9 cellular contexts compared by ENCODE assay signal in the genomic region with DNA sequence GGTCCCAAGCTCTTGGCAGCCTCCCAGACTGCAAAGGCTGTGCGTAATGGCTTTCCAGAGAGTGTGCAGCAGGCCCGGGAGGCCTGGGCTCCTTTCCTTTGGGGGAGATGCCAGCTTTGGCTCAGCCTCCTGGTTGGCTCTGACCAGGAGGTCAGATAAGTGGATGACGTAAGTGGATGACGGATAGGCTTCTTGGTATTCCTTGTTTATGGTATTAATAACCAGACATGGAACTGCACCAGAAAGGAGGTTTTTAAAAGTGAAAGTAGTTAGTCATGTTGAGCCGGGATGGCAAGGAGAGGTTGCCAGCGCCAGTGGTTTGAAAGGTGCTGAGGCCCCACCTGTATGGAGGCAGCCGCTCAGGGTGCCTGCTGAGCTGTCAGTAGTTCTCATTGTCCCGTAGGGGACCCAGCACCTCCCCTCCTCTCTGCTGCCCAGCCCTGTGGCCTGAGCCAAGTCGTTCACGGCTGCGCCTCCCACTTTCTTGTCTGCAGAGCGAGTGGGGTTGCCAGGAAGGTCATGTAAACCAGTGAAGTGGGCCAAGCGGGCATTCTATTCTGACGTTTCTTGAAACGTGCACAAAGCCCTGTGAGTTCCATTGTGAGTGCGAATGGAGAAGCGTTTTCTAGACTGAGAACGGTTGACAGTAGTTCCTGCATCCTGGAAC. TPM values are rescaled to one million over a fixed set of nuclear protein-coding genes. Genes with fewer than 3 reads are reported as not detected.
DNase-seq lines count a peak whose midpoint lies in the region; ATAC-seq and TF ChIP-seq lines count a peak whose summit lies in the region.
"Had no signal": no experiment of that assay in that cellular context is flagged by ENCODE, and none has a peak within 500 bp of the region (broad histone marks: within the 10 kb centered on the region; RNA-seq: fewer than 3 reads in every experiment).

No MANE protein-coding gene starts in this region.

- no peak overlapping the region for H3K27ac Mint-ChIP-seq in HFFc6
- no peak overlapping the region for H3K27ac Mint-ChIP-seq in T-helper 17 cell
- H3K27ac Mint-ChIP-seq: activated naive CD8-positive, alpha-beta T cell treated with anti-CD3 and anti-CD28 coated beads, Interleukin-2, amount 10 ng/mL, durations not matched to agents 7 days and 5 days had no signal

- H3K9ac ChIP-seq in skeletal muscle tissue (ENCODE audit: low read depth in 1 of 3, low read length in 3 of 3) = peak overlapping the region; percentile 51 to 80 (median 79)

- peaks cover 1% of the 10 kb centered on the region for H3K27me3 Mint-ChIP-seq in HFFc6 (ENCODE audit: insufficient read depth)
- H3K27me3 Mint-ChIP-seq in T-helper 17 cell = peaks cover 46% of the 10 kb centered on the region

- no peaks in the 10 kb centered on the region; the same call in 1 of the 2 replicates for H3K9me3 Mint-ChIP-seq in HFFc6
- H3K9me3 Mint-ChIP-seq: activated naive CD8-positive, alpha-beta T cell treated with anti-CD3 and anti-CD28 coated beads, Interleukin-2, amount 10 ng/mL, durations not matched to agents 7 days and 5 days had no signal

- peak overlapping the region; percentile 33 for H3K27ac ChIP-seq in skeletal muscle tissue (ENCODE audit: low read depth, low read length)

- no peak for TF ChIP-seq CTCF in HFFc6 (IDR thresholded peaks at IDR 0.05)

- H3K36me3 ChIP-seq in skeletal muscle tissue (ENCODE audit: control insufficient read depth in 3 of 3, insufficient read depth in 3 of 3, low read length in 3 of 3) = no peaks in the 10 kb centered on the region

- DNase-seq in HFFc6 = no peak
- DNase-seq in left cardiac atrium = peak; percentile 89
- DNase-seq in KG1 (lab: John Stamatoyannopoulos, UW) = no peak
- DNase-seq in T-helper 17 cell = no peak
- no peak for DNase-seq in NK-92 treated with Interleukin-12 subunit alpha and Interleukin-12 subunit beta, amount 100 ng/mL, for 24 hours (lab: John Stamatoyannopoulos, UW)
- DNase-seq: activated naive CD8-positive, alpha-beta T cell treated with anti-CD3 and anti-CD28 coated beads, Interleukin-2, amount 10 ng/mL, durations not matched to agents 7 days and 5 days had no signal

- H3K4me1 Mint-ChIP-seq in HFFc6 (ENCODE audit: low read depth) = peaks cover 9% of the 10 kb centered on the region; the same call in 1 of the 2 replicates
- peaks cover 3% of the 10 kb centered on the region for H3K4me1 Mint-ChIP-seq in T-helper 17 cell
- H3K4me1 Mint-ChIP-seq: activated naive CD8-positive, alpha-beta T cell treated with anti-CD3 and anti-CD28 coated beads, Interleukin-2, amount 10 ng/mL, durations not matched to agents 7 days and 5 days had no signal

- peaks cover 3 to 13% (median 5%) of the 10 kb centered on the region in 3 donors for H3K4me1 ChIP-seq in skeletal muscle tissue (ENCODE audit: control insufficient read depth in 3 of 3, insufficient read depth in 3 of 3, low read length in 3 of 3)

- intact Hi-C loops in left cardiac atrium (cut with DNase I) = loop anchor here in 1 of 2 donors (10.0 kb wide), 1 partner anchor 108 kb away; no protein-coding TSS in a partner anchor

- H3K27me3 ChIP-seq in skeletal muscle tissue (ENCODE audit: control insufficient read depth in 3 of 3, insufficient read depth in 3 of 3, low read length in 3 of 3) = no peaks in the 10 kb centered on the region

- H3K4me3 ChIP-seq in skeletal muscle tissue (ENCODE audit: low read length in 3 of 3) = peak overlapping the region; percentile 72 to 83 (median 81)

- H3K36me3 Mint-ChIP-seq in HFFc6 (ENCODE audit: low read depth) (no peaks in the 10 kb centered on the region), T-helper 17 cell (ENCODE audit: low read depth) (no peaks in the 10 kb centered on the region)
- H3K36me3 Mint-ChIP-seq: activated naive CD8-positive, alpha-beta T cell treated with anti-CD3 and anti-CD28 coated beads, Interleukin-2, amount 10 ng/mL, durations not matched to agents 7 days and 5 days had no signal

- peak; percentile 90 for ATAC-seq in SK-N-SH treated with all-trans-retinoic acid at 6 μM for 48 hours
- peak; percentile 93 to 97 for ATAC-seq in left cardiac atrium
- ATAC-seq in HG03439 (IDR thresholded peaks at IDR 0.05; ENCODE audit: unreplicated experiment) = no peak
- no peak for ATAC-seq in T-helper 17 cell

- H3K4me3 Mint-ChIP-seq in HFFc6 = peak overlapping the region; percentile 74
- H3K4me3 Mint-ChIP-seq in T-helper 17 cell = no peak overlapping the region
- H3K4me3 Mint-ChIP-seq: activated naive CD8-positive, alpha-beta T cell treated with anti-CD3 and anti-CD28 coated beads, Interleukin-2, amount 10 ng/mL, durations not matched to agents 7 days and 5 days had no signal

- no peaks in the 10 kb centered on the region for H3K9me3 ChIP-seq in skeletal muscle tissue (ENCODE audit: control insufficient read depth in 3 of 3, low read length in 3 of 3)
- no peaks in the 10 kb centered on the region for H3K9me3 ChIP-seq in T-helper 17 cell (ENCODE audit: control insufficient read depth, low read length, poor library complexity, severe bottlenecking)

TF ChIP-seq in SK-N-SH treated with all-trans-retinoic acid at 6 μM for 48 hours, 23 proteins besides CTCF, POLR2A, EP300 and RAD21 (continues in another document):
- peak; percentile 42; the same call in 1 of the 2 replicates for TF ChIP-seq ZNF565 (CRISPR knock-in tag; conservative IDR thresholded peaks at IDR 0.05; ENCODE audit: low read depth)
- no peak for TF ChIP-seq ESRRG (CRISPR knock-in tag; IDR thresholded peaks at IDR 0.05)
- TF ChIP-seq TOX (CRISPR knock-in tag; IDR thresholded peaks at IDR 0.05; ENCODE audit: borderline replicate concordance) = no peak
- TF ChIP-seq ISL1 (CRISPR knock-in tag; IDR thresholded peaks at IDR 0.05) = peak; percentile 77
- no peak; the same call in 1 of the 2 replicates for TF ChIP-seq ZNF70 (CRISPR knock-in tag; IDR thresholded peaks at IDR 0.05)
- TF ChIP-seq, protein P1, sequence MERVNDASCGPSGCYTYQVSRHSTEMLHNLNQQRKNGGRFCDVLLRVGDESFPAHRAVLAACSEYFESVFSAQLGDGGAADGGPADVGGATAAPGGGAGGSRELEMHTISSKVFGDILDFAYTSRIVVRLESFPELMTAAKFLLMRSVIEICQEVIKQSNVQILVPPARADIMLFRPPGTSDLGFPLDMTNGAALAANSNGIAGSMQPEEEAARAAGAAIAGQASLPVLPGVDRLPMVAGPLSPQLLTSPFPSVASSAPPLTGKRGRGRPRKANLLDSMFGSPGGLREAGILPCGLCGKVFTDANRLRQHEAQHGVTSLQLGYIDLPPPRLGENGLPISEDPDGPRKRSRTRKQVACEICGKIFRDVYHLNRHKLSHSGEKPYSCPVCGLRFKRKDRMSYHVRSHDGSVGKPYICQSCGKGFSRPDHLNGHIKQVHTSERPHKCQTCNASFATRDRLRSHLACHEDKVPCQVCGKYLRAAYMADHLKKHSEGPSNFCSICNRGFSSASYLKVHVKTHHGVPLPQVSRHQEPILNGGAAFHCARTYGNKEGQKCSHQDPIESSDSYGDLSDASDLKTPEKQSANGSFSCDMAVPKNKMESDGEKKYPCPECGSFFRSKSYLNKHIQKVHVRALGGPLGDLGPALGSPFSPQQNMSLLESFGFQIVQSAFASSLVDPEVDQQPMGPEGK (CRISPR knock-in tag; IDR thresholded peaks at IDR 0.05; ENCODE audit: borderline replicate concordance) = no peak
- TF ChIP-seq ARNTL (CRISPR knock-in tag; IDR thresholded peaks at IDR 0.05; ENCODE audit: borderline replicate concordance, low read depth) = no peak
- TF ChIP-seq ZC3H10 (CRISPR knock-in tag; IDR thresholded peaks at IDR 0.05) = no peak
- TF ChIP-seq PPARA (CRISPR knock-in tag; IDR thresholded peaks at IDR 0.05; ENCODE audit: borderline replicate concordance) = no peak
- no peak; the same call in 1 of the 2 replicates for TF ChIP-seq GLIS3 (CRISPR knock-in tag; IDR thresholded peaks at IDR 0.05)
- TF ChIP-seq ZFP30 (CRISPR knock-in tag; IDR thresholded peaks at IDR 0.05) = no peak
- TF ChIP-seq, protein P2, sequence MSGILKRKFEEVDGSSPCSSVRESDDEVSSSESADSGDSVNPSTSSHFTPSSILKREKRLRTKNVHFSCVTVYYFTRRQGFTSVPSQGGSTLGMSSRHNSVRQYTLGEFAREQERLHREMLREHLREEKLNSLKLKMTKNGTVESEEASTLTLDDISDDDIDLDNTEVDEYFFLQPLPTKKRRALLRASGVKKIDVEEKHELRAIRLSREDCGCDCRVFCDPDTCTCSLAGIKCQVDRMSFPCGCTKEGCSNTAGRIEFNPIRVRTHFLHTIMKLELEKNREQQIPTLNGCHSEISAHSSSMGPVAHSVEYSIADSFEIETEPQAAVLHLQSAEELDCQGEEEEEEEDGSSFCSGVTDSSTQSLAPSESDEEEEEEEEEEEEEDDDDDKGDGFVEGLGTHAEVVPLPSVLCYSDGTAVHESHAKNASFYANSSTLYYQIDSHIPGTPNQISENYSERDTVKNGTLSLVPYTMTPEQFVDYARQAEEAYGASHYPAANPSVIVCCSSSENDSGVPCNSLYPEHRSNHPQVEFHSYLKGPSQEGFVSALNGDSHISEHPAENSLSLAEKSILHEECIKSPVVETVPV (CRISPR knock-in tag; IDR thresholded peaks at IDR 0.05) = no peak; the same call in 1 of the 2 replicates
- peak; percentile 19; the same call in 1 of the 2 replicates for TF ChIP-seq SNAI2 (CRISPR knock-in tag; IDR thresholded peaks at IDR 0.05)
- TF ChIP-seq, protein P3, sequence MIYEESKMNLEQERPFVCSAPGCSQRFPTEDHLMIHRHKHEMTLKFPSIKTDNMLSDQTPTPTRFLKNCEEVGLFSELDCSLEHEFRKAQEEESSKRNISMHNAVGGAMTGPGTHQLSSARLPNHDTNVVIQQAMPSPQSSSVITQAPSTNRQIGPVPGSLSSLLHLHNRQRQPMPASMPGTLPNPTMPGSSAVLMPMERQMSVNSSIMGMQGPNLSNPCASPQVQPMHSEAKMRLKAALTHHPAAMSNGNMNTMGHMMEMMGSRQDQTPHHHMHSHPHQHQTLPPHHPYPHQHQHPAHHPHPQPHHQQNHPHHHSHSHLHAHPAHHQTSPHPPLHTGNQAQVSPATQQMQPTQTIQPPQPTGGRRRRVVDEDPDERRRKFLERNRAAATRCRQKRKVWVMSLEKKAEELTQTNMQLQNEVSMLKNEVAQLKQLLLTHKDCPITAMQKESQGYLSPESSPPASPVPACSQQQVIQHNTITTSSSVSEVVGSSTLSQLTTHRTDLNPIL (CRISPR knock-in tag; IDR thresholded peaks at IDR 0.05; ENCODE audit: low read depth) = peak; percentile 88
- TF ChIP-seq TCF4 (CRISPR knock-in tag; IDR thresholded peaks at IDR 0.05; ENCODE audit: borderline replicate concordance) = peak; percentile 86; the same call in 1 of the 2 replicates
- 0 out of 2 replicates have a peak, but pooled peaks have one; percentile 29 for TF ChIP-seq CSDC2 (CRISPR knock-in tag; IDR thresholded peaks at IDR 0.05)

RNA-seq across cellular contexts. Expression of a gene that starts 28.7 kb away (rescaled TPM):
- under 1 TPM in 2 of 6 experiments, not detected in 4; 0.07 to 0.17 TPM for total RNA-seq in HFFc6 (2021; fragmentation: NEBNext Ultra II Directional; extraction: Animal tissue kit (Norgen Biotek cat#: 25700))
- 10 to 100 TPM in 1 of 2 donors, 1 to 10 TPM in 1; 9.1 to 11.2 TPM for total RNA-seq in left cardiac atrium
- total RNA-seq in skeletal muscle tissue = 9.4 TPM
- under 1 TPM in 1 of 2 donors, not detected in 1; 0.37 TPM for total RNA-seq in T-helper 17 cell
- total RNA-seq: activated naive CD8-positive, alpha-beta T cell treated with anti-CD3 and anti-CD28 coated beads, Interleukin-2, amount 10 ng/mL, durations not matched to agents 7 days and 5 days had no signal

Comparison
In these comparisons a context has a peak if more than half of its experiments do, and no peak if none do; other contexts are left out.
1. ATAC-seq: peak in SK-N-SH treated with all-trans-retinoic acid at 6 μM for 48 hours (single experiment) and left cardiac atrium (2 of 2); none in HG03439 (single experiment) and T-helper 17 cell (single experiment).